12 cellular contexts compared by ENCODE assay signal in the genomic region with DNA sequence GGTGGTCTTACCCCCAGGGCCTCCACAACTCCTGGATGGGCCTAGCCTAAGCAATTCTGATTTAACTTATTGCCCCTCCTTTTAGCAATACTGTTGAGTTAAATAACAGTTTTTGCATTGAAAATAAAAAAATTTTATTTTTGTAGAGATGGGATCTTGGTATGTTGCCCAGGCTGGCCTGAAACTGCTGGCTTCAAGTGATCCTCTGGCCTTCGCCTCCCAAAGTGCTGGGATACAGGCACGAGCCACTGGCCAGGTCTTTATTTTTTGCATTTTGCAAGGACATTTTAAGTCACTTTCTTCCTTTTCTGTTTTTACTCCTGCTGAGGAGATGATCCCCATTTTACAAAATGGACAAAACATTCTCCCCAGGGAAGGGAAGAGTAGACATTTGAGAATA. TPM values are rescaled to one million over a fixed set of nuclear protein-coding genes. Genes with fewer than 3 reads are reported as not detected.
A peak's percentile ranks its signal among the peaks of the same experiment; 100 is the strongest.
DNase-seq lines count a peak whose midpoint lies in the region; ATAC-seq and TF ChIP-seq lines count a peak whose summit lies in the region.
"Had no signal": no experiment of that assay in that cellular context is flagged by ENCODE, and none has a peak within 500 bp of the region (broad histone marks: within the 10 kb centered on the region; RNA-seq: fewer than 3 reads in every experiment).

No MANE protein-coding gene starts in this region.

- 97% methylated on average over 2 of the region's 2 CpGs for WGBS in SK-N-SH (ENCODE audit: low lambda C conversion rate)

- H3K79me2 ChIP-seq in SK-N-SH (ENCODE audit: insufficient read depth) = peaks cover 99% of the 10 kb centered on the region

- peak overlapping the region; percentile 67 for H3K27ac Mint-ChIP-seq in dendritic cell treated with granulocyte-macrophage colony-stimulating factor and Interleukin-4, amounts not matched to agents 40 ng/mL and 50 ng/mL, for 4 days

- intact Hi-C loops in dendritic cell treated with granulocyte-macrophage colony-stimulating factor and Interleukin-4, amounts not matched to agents 40 ng/mL and 50 ng/mL, for 4 days (cut with micrococcal nuclease) = no loop called here
- intact Hi-C loops in sciatic nerve (cut with DNase I) = no loop called here

- no peak overlapping the region for H3K4me3 Mint-ChIP-seq in dendritic cell treated with granulocyte-macrophage colony-stimulating factor and Interleukin-4, amounts not matched to agents 40 ng/mL and 50 ng/mL, for 4 days

- DNase-seq in SK-N-SH (no peak), HL-60 (ENCODE audit: low read depth in 1 of 2, low spot score in 1 of 2) (no peak), sciatic nerve (ENCODE audit: low spot score) (no peak), HUDEP-2 (lab: John Stamatoyannopoulos, UW; ENCODE audit: unreplicated experiment in 76 of 76) (no peak), EL (no peak)
- no peak for DNase-seq in activated effector memory CD4-positive, alpha-beta T cell treated with anti-CD3 and anti-CD28 coated beads, Interleukin-2, amount 50 U/mL, for 16 hours
- DNase-seq: cerebellar nuclear complex; naive thymus-derived CD8-positive, alpha-beta T cell; NCI-H2107 had no signal

- H3K9me3 Mint-ChIP-seq in dendritic cell treated with granulocyte-macrophage colony-stimulating factor and Interleukin-4, amounts not matched to agents 40 ng/mL and 50 ng/mL, for 4 days = peaks cover 3% of the 10 kb centered on the region

- TF ChIP-seq EP300 in SK-N-SH (IDR thresholded peaks at IDR 0.05; ENCODE audit: borderline replicate concordance in 1 of 2, low read depth in 1 of 2, low read length in 1 of 2) = no peak

- peaks cover 0 to 23% of the 10 kb centered on the region in 2 experiments for H3K36me3 ChIP-seq in SK-N-SH (replicated peaks in 1 of 2; ENCODE audit: control insufficient read depth in 1 of 2, insufficient read depth in 2 of 2, low read length in 1 of 2)

- no peaks in the 10 kb centered on the region for H3K9me3 ChIP-seq in SK-N-SH

- peaks cover 33% of the 10 kb centered on the region for H3K36me3 Mint-ChIP-seq in dendritic cell treated with granulocyte-macrophage colony-stimulating factor and Interleukin-4, amounts not matched to agents 40 ng/mL and 50 ng/mL, for 4 days (ENCODE audit: low read depth)

- H3K4me2 ChIP-seq in SK-N-SH = peak overlapping the region; percentile 23; the same call in 1 of the 2 replicates

- ATAC-seq in SK-N-SH treated with all-trans-retinoic acid at 6 μM for 48 hours (no peak), sciatic nerve (peak; percentile 33)
- ATAC-seq: naive thymus-derived CD8-positive, alpha-beta T cell had no signal

- CTCF ChIA-PET in SK-N-SH (lab: Yijun Ruan, JAX) = no interaction called here

- H3K27me3 Mint-ChIP-seq in dendritic cell treated with granulocyte-macrophage colony-stimulating factor and Interleukin-4, amounts not matched to agents 40 ng/mL and 50 ng/mL, for 4 days = no peaks in the 10 kb centered on the region
- H3K27me3 Mint-ChIP-seq: naive thymus-derived CD8-positive, alpha-beta T cell had no signal

- H3K27ac ChIP-seq in SK-N-SH (ENCODE audit: low read depth in 2 of 2, low read length in 1 of 2) (peak overlapping the region in 1 of 2 experiments; percentile 65; a peak in 2 of 4 replicates), HL-60 (replicated peaks) (peak overlapping the region; percentile 37)
- H3K27ac ChIP-seq: 22Rv1 had no signal

- H2AFZ ChIP-seq in SK-N-SH (ENCODE audit: low read depth) = no peak overlapping the region

- TF ChIP-seq CTCF in SK-N-SH (IDR thresholded peaks at IDR 0.05) = no peak
- no peak for TF ChIP-seq CTCF in HL-60 (IDR thresholded peaks at IDR 0.05; ENCODE audit: insufficient read depth, low read length)

- peaks cover 14% of the 10 kb centered on the region for H4K20me1 ChIP-seq in SK-N-SH (ENCODE audit: insufficient read depth)

- no peaks in the 10 kb centered on the region for H3K9me2 ChIP-seq in SK-N-SH

- H3F3A ChIP-seq in SK-N-SH (replicated peaks; ENCODE audit: insufficient read depth) = peaks cover 15% of the 10 kb centered on the region

- H3K9ac ChIP-seq in SK-N-SH = peak overlapping the region; percentile 17; the same call in 1 of the 2 replicates

- peaks cover 70% of the 10 kb centered on the region for H3K4me1 Mint-ChIP-seq in dendritic cell treated with granulocyte-macrophage colony-stimulating factor and Interleukin-4, amounts not matched to agents 40 ng/mL and 50 ng/mL, for 4 days (ENCODE audit: low read depth)

- H3K4me3 ChIP-seq in SK-N-SH (ENCODE audit: low read depth in 2 of 2, low read length in 1 of 2) (no peak overlapping the region), HL-60 (replicated peaks; ENCODE audit: insufficient read depth, low read length) (no peak overlapping the region)

- no peaks in the 10 kb centered on the region for H3K27me3 ChIP-seq in SK-N-SH (ENCODE audit: insufficient read depth)
- H3K27me3 ChIP-seq in HL-60 (ENCODE audit: insufficient read depth, poor library complexity, severe bottlenecking) = no peaks in the 10 kb centered on the region

- H3K4me1 ChIP-seq in SK-N-SH (ENCODE audit: control insufficient read depth in 1 of 2, insufficient read depth in 2 of 2, low read depth in 1 of 2, low read length in 1 of 2) = peaks cover under 1 to 15% of the 10 kb centered on the region in 2 experiments; a peak in 2 of 4 replicates

- POLR2A ChIA-PET in SK-N-SH (lab: Yijun Ruan, JAX) = no interaction called here

- no peak for TF ChIP-seq RAD21 in SK-N-SH (IDR thresholded peaks at IDR 0.05; ENCODE audit: low read length)

TF ChIP-seq in SK-N-SH, 30 proteins besides CTCF, POLR2A, EP300 and RAD21 (continues in another document):
- no peak for TF ChIP-seq RXRA (IDR thresholded peaks at IDR 0.05; ENCODE audit: borderline replicate concordance, low read depth)
- TF ChIP-seq CHD2 (IDR thresholded peaks at IDR 0.05; ENCODE audit: low read length, partially characterized antibody) = no peak
- TF ChIP-seq, protein P1, sequence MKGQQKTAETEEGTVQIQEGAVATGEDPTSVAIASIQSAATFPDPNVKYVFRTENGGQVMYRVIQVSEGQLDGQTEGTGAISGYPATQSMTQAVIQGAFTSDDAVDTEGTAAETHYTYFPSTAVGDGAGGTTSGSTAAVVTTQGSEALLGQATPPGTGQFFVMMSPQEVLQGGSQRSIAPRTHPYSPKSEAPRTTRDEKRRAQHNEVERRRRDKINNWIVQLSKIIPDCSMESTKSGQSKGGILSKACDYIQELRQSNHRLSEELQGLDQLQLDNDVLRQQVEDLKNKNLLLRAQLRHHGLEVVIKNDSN (IDR thresholded peaks at IDR 0.05; ENCODE audit: borderline replicate concordance, low read depth) = no peak
- no peak for TF ChIP-seq GABPA (IDR thresholded peaks at IDR 0.05; ENCODE audit: low read depth)
- TF ChIP-seq POLR2AphosphoS5 (IDR thresholded peaks at IDR 0.05; ENCODE audit: low read depth, low read length) = no peak
- TF ChIP-seq EZH2phosphoT487 (IDR thresholded peaks at IDR 0.05; ENCODE audit: borderline replicate concordance, low read depth) = no peak
- no peak for TF ChIP-seq SMC3 (IDR thresholded peaks at IDR 0.05; ENCODE audit: low read depth, low read length)
- TF ChIP-seq GATA2 (CRISPR knock-in tag; IDR thresholded peaks at IDR 0.05) = no peak

TF ChIP-seq in SK-N-SH treated with all-trans-retinoic acid at 6 μM for 48 hours, 23 proteins besides CTCF, POLR2A, EP300 and RAD21 (continues in another document):
- no peak for TF ChIP-seq SNAI2 (CRISPR knock-in tag; IDR thresholded peaks at IDR 0.05)
- no peak for TF ChIP-seq POU6F1 (CRISPR knock-in tag; IDR thresholded peaks at IDR 0.05; ENCODE audit: borderline replicate concordance, low read depth)
- no peak for TF ChIP-seq CSDC2 (CRISPR knock-in tag; IDR thresholded peaks at IDR 0.05)
- TF ChIP-seq ARNTL (CRISPR knock-in tag; IDR thresholded peaks at IDR 0.05; ENCODE audit: borderline replicate concordance, low read depth) = no peak
- TF ChIP-seq TCF4 (CRISPR knock-in tag; IDR thresholded peaks at IDR 0.05; ENCODE audit: borderline replicate concordance) = no peak
- TF ChIP-seq ZNF565 (CRISPR knock-in tag; conservative IDR thresholded peaks at IDR 0.05; ENCODE audit: low read depth) = no peak
- TF ChIP-seq TOX (CRISPR knock-in tag; IDR thresholded peaks at IDR 0.05; ENCODE audit: borderline replicate concordance) = no peak
- no peak for TF ChIP-seq OSR1 (CRISPR knock-in tag; IDR thresholded peaks at IDR 0.05)
- no peak for TF ChIP-seq ESRRG (CRISPR knock-in tag; IDR thresholded peaks at IDR 0.05)
- TF ChIP-seq CSRNP3 (CRISPR knock-in tag; IDR thresholded peaks at IDR 0.05) = no peak

RNA-seq across cellular contexts. Expression of gene IGF2R, which starts 20.6 kb away (rescaled TPM):
- polyA plus RNA-seq in SK-N-SH (2012; rRNA removed) = 25.7 and 45.0 TPM in 2 replicates
- 34.7 and 43.1 TPM in 2 replicates for polyA plus RNA-seq in SK-N-SH (2012; cell fraction: cytosol; rRNA removed)
- polyA plus RNA-seq in SK-N-SH (2012; cell fraction: nucleus; rRNA removed) = 52.3 and 71.0 TPM in 2 replicates
- total RNA-seq in sciatic nerve = 71.7 TPM
